16 cellular contexts compared by ENCODE assay signal in genomic region chr5:140570488-140570887, GRCh38. TPM values are rescaled to one million over a fixed set of nuclear protein-coding genes. Genes with fewer than 3 reads are reported as not detected.
DNase-seq lines count a peak whose midpoint lies in the region; ATAC-seq and TF ChIP-seq lines count a peak whose summit lies in the region.
"Had no signal": no experiment of that assay in that cellular context is flagged by ENCODE, and none has a peak within 500 bp of the region (broad histone marks: within the 10 kb centered on the region; RNA-seq: fewer than 3 reads in every experiment).

No MANE protein-coding gene starts in this region.

- H3K9me3 Mint-ChIP-seq in activated CD4-positive, alpha-beta memory T cell treated with anti-CD3 and anti-CD28 coated beads, Interleukin-2, amount 10 ng/mL, durations not matched to agents 7 days and 5 days = no peaks in the 10 kb centered on the region
- H3K9me3 Mint-ChIP-seq: IgD-negative memory B cell had no signal

- dilution Hi-C loops in mammary epithelial cell (cut with HindIII; ENCODE audit: low sequenced_read_pairs) = no loop called here

- WGBS in mammary epithelial cell (ENCODE audit: low coverage, missing lambda C conversion rate) = 92% methylated on average over 1 of the region's 1 CpG
- WGBS in liver = 95% methylated on average over 1 of the region's 1 CpG
- WGBS in body of pancreas, 2 donors = 100% methylated on average over 1 of the region's 1 CpG

- in situ Hi-C loops in mammary epithelial cell (cut with MboI; ENCODE audit: low sequenced_read_pairs in 2 of 2) = loop anchor here (5.0 to 10.0 kb wide), 2 partner anchors 62 to 124 kb away; partner anchors contain the start of genes CD14 (in 1 of the 2), HARS1 (in 1 of the 2) and HARS2 (in 1 of the 2)

- DNase-seq in breast epithelium (ENCODE audit: low spot score in 2 of 2) (no peak), mammary epithelial cell (no peak), substantia nigra (lab: John Stamatoyannopoulos, UW) (no peak), iPS-NIHi7 (ENCODE audit: extremely low spot score) (no peak), body of pancreas (no peak), NCI-H774 (lab: John Stamatoyannopoulos, UW) (no peak)
- DNase-seq in activated CD4-positive, alpha-beta memory T cell treated with anti-CD3 and anti-CD28 coated beads, Interleukin-2, amount 10 ng/mL, durations not matched to agents 7 days and 5 days = no peak
- DNase-seq: anterior cingulate cortex, cortex of kidney, DND-41, mesenchymal stem cell, NCI-H1092, SJCRH30 had no signal

- H3K27me3 Mint-ChIP-seq in activated CD4-positive, alpha-beta memory T cell treated with anti-CD3 and anti-CD28 coated beads, Interleukin-2, amount 10 ng/mL, durations not matched to agents 7 days and 5 days = no peaks in the 10 kb centered on the region
- H3K27me3 Mint-ChIP-seq: IgD-negative memory B cell had no signal

- no TSS peak for BruUV-seq in mammary epithelial cell (replicated peaks; lab: Mats Ljungman, UMichigan)

- H3K4me1 Mint-ChIP-seq in activated CD4-positive, alpha-beta memory T cell treated with anti-CD3 and anti-CD28 coated beads, Interleukin-2, amount 10 ng/mL, durations not matched to agents 7 days and 5 days = peaks cover 46% of the 10 kb centered on the region

- no peak for ATAC-seq in body of pancreas
- ATAC-seq: HCT116 had no signal

- POLR2A ChIA-PET in activated CD4-positive, alpha-beta memory T cell treated with anti-CD3 and anti-CD28 coated beads, Interleukin-2, amount 10 ng/mL, durations not matched to agents 7 days and 5 days (lab: Charles Lee) = interaction anchor here (3.4 to 5.9 kb wide), 2 partner anchors 13 to 23 kb away, joined by 12 to 29 read pairs; partner anchors contain the start of genes EIF4EBP3 and SRA1

- TF ChIP-seq CTCF in breast epithelium (IDR thresholded peaks at IDR 0.05) = no peak
- TF ChIP-seq CTCF in mammary epithelial cell (conservative IDR thresholded peaks at IDR 0.05 in 1 of 2, IDR thresholded peaks at IDR 0.05 in 1 of 2; ENCODE audit: extremely low read depth in 1 of 2, insufficient read depth in 1 of 2, low read depth in 1 of 2, low read length in 2 of 2) = no peak
- no peak for TF ChIP-seq CTCF in liver (IDR thresholded peaks at IDR 0.05; ENCODE audit: low read depth, low read length, missing input control)
- no peak for TF ChIP-seq CTCF in body of pancreas (IDR thresholded peaks at IDR 0.05)

- H3K4me3 ChIP-seq in breast epithelium = no peak overlapping the region
- no peak overlapping the region for H3K4me3 ChIP-seq in mammary epithelial cell (replicated peaks in 1 of 3; ENCODE audit: insufficient read depth in 1 of 3, low read depth in 2 of 3, low read length in 3 of 3)
- no peak overlapping the region for H3K4me3 ChIP-seq in liver (ENCODE audit: low read depth in 1 of 3, low read length in 3 of 3)
- H3K4me3 ChIP-seq in body of pancreas = no peak overlapping the region
- H3K4me3 ChIP-seq: SJCRH30 had no signal

- peaks cover 24% of the 10 kb centered on the region for H3K79me2 ChIP-seq in mammary epithelial cell (ENCODE audit: insufficient read depth, low read length)

- H2AFZ ChIP-seq in mammary epithelial cell (ENCODE audit: low read depth, low read length) = no peak overlapping the region

- peak overlapping the region; percentile 78 to 80 for H3K27ac ChIP-seq in breast epithelium
- no peak overlapping the region for H3K27ac ChIP-seq in mammary epithelial cell (ENCODE audit: insufficient read depth, low read depth, low read length)
- peak overlapping the region in 1 of 2 donors; percentile 51 for H3K27ac ChIP-seq in liver (ENCODE audit: low read depth in 1 of 2, low read length in 2 of 2)
- H3K27ac ChIP-seq in substantia nigra (ENCODE audit: low read depth, low read length, poor library complexity, severe bottlenecking) = peak overlapping the region; percentile 14
- H3K27ac ChIP-seq in body of pancreas = no peak overlapping the region
- H3K27ac ChIP-seq: SJCRH30 had no signal

- H3K27ac Mint-ChIP-seq in activated CD4-positive, alpha-beta memory T cell treated with anti-CD3 and anti-CD28 coated beads, Interleukin-2, amount 10 ng/mL, durations not matched to agents 7 days and 5 days = peak overlapping the region; percentile 93

- H3K4me2 ChIP-seq in mammary epithelial cell (ENCODE audit: insufficient read depth, low read depth, low read length) = no peak overlapping the region

- H3K36me3 Mint-ChIP-seq in activated CD4-positive, alpha-beta memory T cell treated with anti-CD3 and anti-CD28 coated beads, Interleukin-2, amount 10 ng/mL, durations not matched to agents 7 days and 5 days (ENCODE audit: low read depth) = peaks cover 37% of the 10 kb centered on the region

- no peaks in the 10 kb centered on the region for H3K9me3 ChIP-seq in breast epithelium
- H3K9me3 ChIP-seq in mammary epithelial cell (replicated peaks; ENCODE audit: insufficient read depth, low read length) = no peaks in the 10 kb centered on the region
- H3K9me3 ChIP-seq in liver (ENCODE audit: control insufficient read depth in 4 of 4, low read length in 3 of 4) = no peaks in the 10 kb centered on the region
- H3K9me3 ChIP-seq in body of pancreas = no peaks in the 10 kb centered on the region
- H3K9me3 ChIP-seq: SJCRH30 had no signal

- no peaks in the 10 kb centered on the region for H3K36me3 ChIP-seq in breast epithelium
- H3K36me3 ChIP-seq in mammary epithelial cell (ENCODE audit: insufficient read depth, low read length) = peaks cover 8% of the 10 kb centered on the region
- peaks cover 6 to 20% (median 15%) of the 10 kb centered on the region in 4 donors for H3K36me3 ChIP-seq in liver (ENCODE audit: control insufficient read depth in 4 of 4, insufficient read depth in 3 of 4, low read depth in 1 of 4, low read length in 3 of 4)
- H3K36me3 ChIP-seq in body of pancreas (replicated peaks in 1 of 2; ENCODE audit: insufficient read depth in 1 of 2, low read depth in 2 of 2) = no peaks in the 10 kb centered on the region

- CTCF ChIA-PET in mammary epithelial cell (lab: Charles Lee; ENCODE audit: low non-redundant PET) = no interaction called here
- CTCF ChIA-PET in activated CD4-positive, alpha-beta memory T cell treated with anti-CD3 and anti-CD28 coated beads, Interleukin-2, amount 10 ng/mL, durations not matched to agents 7 days and 5 days (lab: Charles Lee) = interaction anchor here (0.6 to 1.9 kb wide), 6 partner anchors 65 to 330 kb away, joined by 3 to 12 read pairs (median 4); no protein-coding TSS in a partner anchor

- intact Hi-C loops in breast epithelium (cut with DNase I; ENCODE audit: low total_unique reads) (no loop called here), mammary epithelial cell (cut with micrococcal nuclease) (no loop called here), body of pancreas (cut with DNase I) (no loop called here)

- H3K9ac ChIP-seq in mammary epithelial cell (ENCODE audit: insufficient read depth, low read length) (no peak overlapping the region), liver (ENCODE audit: low read depth in 1 of 2, low read length in 2 of 2) (no peak overlapping the region)

- no peaks in the 10 kb centered on the region for H3K27me3 ChIP-seq in breast epithelium
- no peaks in the 10 kb centered on the region for H3K27me3 ChIP-seq in mammary epithelial cell (ENCODE audit: insufficient read depth, low read length)
- no peaks in the 10 kb centered on the region for H3K27me3 ChIP-seq in liver (ENCODE audit: control insufficient read depth in 4 of 4, insufficient read depth in 4 of 4, low read length in 3 of 4)
- no peaks in the 10 kb centered on the region for H3K27me3 ChIP-seq in body of pancreas
- H3K27me3 ChIP-seq: SJCRH30 had no signal

- no peak for TF ChIP-seq POLR2A in breast epithelium (IDR thresholded peaks at IDR 0.05)
- no peak for TF ChIP-seq POLR2A in body of pancreas (IDR thresholded peaks at IDR 0.05)

- no peak for TF ChIP-seq RAD21 in liver (IDR thresholded peaks at IDR 0.05)

- H4K20me1 ChIP-seq in mammary epithelial cell (ENCODE audit: insufficient read depth, low read length) = no peaks in the 10 kb centered on the region

- peaks cover 8 to 10% of the 10 kb centered on the region in 2 donors for H3K4me1 ChIP-seq in breast epithelium
- peaks cover 6% of the 10 kb centered on the region for H3K4me1 ChIP-seq in mammary epithelial cell (ENCODE audit: insufficient read depth, low read length)
- H3K4me1 ChIP-seq in liver (ENCODE audit: control insufficient read depth in 4 of 4, insufficient read depth in 4 of 4, low read length in 3 of 4) = peaks cover 19 to 74% (median 62%) of the 10 kb centered on the region in 4 donors
- peaks cover 10% of the 10 kb centered on the region for H3K4me1 ChIP-seq in body of pancreas
- H3K4me1 ChIP-seq: SJCRH30 had no signal

- no peak overlapping the region for H3K4me3 Mint-ChIP-seq in activated CD4-positive, alpha-beta memory T cell treated with anti-CD3 and anti-CD28 coated beads, Interleukin-2, amount 10 ng/mL, durations not matched to agents 7 days and 5 days
- H3K4me3 Mint-ChIP-seq: IgD-negative memory B cell had no signal

RNA-seq across cellular contexts. Expression of gene SLC35A4, which starts 5.9 kb away (rescaled TPM):
- total RNA-seq in breast epithelium (10 to 100 TPM; 20.3 to 30.4 (median 27.0) TPM), mammary epithelial cell (10 to 100 TPM; 24.0 to 62.2 TPM), liver (10 to 100 TPM; 17.5 to 31.5 TPM), body of pancreas (10 to 100 TPM; 18.5 to 39.4 TPM)
- polyA plus RNA-seq in mammary epithelial cell (89.7 TPM), liver (10 to 100 TPM; 21.7 to 37.0 TPM)
- polyA minus RNA-seq in mammary epithelial cell = 193 TPM
- total RNA-seq in activated CD4-positive, alpha-beta memory T cell treated with anti-CD3 and anti-CD28 coated beads, Interleukin-2, amount 10 ng/mL, durations not matched to agents 7 days and 5 days = 10 to 100 TPM; 78.9 to 82.1 TPM

RNA-seq across cellular contexts. Expression of gene APBB3, which starts 6.1 kb away (rescaled TPM):
- total RNA-seq in breast epithelium (10 to 100 TPM; 22.2 to 39.8 (median 35.7) TPM), mammary epithelial cell (10 to 100 TPM; 12.2 to 18.4 TPM), liver (10 to 100 TPM in 1 of 2 donors, 1 to 10 TPM in 1; 4.6 to 29.1 TPM), body of pancreas (10 to 100 TPM; 27.0 to 28.3 TPM)
- polyA plus RNA-seq in mammary epithelial cell (6.4 TPM), liver (10 to 100 TPM; 10.1 to 40.5 TPM)
- polyA minus RNA-seq in mammary epithelial cell = 3.4 TPM
- total RNA-seq in activated CD4-positive, alpha-beta memory T cell treated with anti-CD3 and anti-CD28 coated beads, Interleukin-2, amount 10 ng/mL, durations not matched to agents 7 days and 5 days = 10 to 100 TPM; 23.7 to 27.5 TPM

RNA-seq across cellular contexts. Expression of gene SRA1, which starts 13.2 kb away (rescaled TPM):
- 10 to 100 TPM; 13.6 to 28.4 (median 24.9) TPM for total RNA-seq in breast epithelium
- total RNA-seq in mammary epithelial cell = 10 to 100 TPM; 20.8 to 47.7 TPM
- 39.4 TPM for polyA plus RNA-seq in mammary epithelial cell
- 19.3 TPM for polyA minus RNA-seq in mammary epithelial cell
- total RNA-seq in activated CD4-positive, alpha-beta memory T cell treated with anti-CD3 and anti-CD28 coated beads, Interleukin-2, amount 10 ng/mL, durations not matched to agents 7 days and 5 days = 10 to 100 TPM; 37.4 to 38.3 TPM
- 10 to 100 TPM; 12.9 to 18.7 TPM for total RNA-seq in liver
- polyA plus RNA-seq in liver = 10 to 100 TPM; 20.9 to 41.1 TPM
- 10 to 100 TPM; 10.9 to 12.5 TPM for total RNA-seq in body of pancreas

RNA-seq across cellular contexts. Expression of gene EIF4EBP3, which starts 23.0 kb away (rescaled TPM):
- total RNA-seq in breast epithelium (10 to 100 TPM; 18.0 to 38.1 (median 24.9) TPM), mammary epithelial cell (1 to 10 TPM; 1.8 to 6.0 TPM), liver (1 to 10 TPM; 1.4 to 1.5 TPM), body of pancreas (1 to 10 TPM in 1 of 2 donors, not detected in 1; 7.3 TPM)
- polyA plus RNA-seq in mammary epithelial cell (2.8 TPM), liver (10 to 100 TPM; 14.6 to 55.8 TPM)
- not detected for polyA minus RNA-seq in mammary epithelial cell
- 10 to 100 TPM in 1 of 2 experiments, 1 to 10 TPM in 1; 8.0 to 11.6 TPM for total RNA-seq in activated CD4-positive, alpha-beta memory T cell treated with anti-CD3 and anti-CD28 coated beads, Interleukin-2, amount 10 ng/mL, durations not matched to agents 7 days and 5 days

Comparison
In these comparisons a context has a peak if more than half of its experiments do, and no peak if none do; other contexts are left out.
1. H3K27ac ChIP-seq: peak in breast epithelium (2 of 2) and substantia nigra (single experiment); none in mammary epithelial cell (single experiment) and body of pancreas (0 of 4).